Comparison of ENCODE assay signal across 15 cellular contexts in the genomic region with DNA sequence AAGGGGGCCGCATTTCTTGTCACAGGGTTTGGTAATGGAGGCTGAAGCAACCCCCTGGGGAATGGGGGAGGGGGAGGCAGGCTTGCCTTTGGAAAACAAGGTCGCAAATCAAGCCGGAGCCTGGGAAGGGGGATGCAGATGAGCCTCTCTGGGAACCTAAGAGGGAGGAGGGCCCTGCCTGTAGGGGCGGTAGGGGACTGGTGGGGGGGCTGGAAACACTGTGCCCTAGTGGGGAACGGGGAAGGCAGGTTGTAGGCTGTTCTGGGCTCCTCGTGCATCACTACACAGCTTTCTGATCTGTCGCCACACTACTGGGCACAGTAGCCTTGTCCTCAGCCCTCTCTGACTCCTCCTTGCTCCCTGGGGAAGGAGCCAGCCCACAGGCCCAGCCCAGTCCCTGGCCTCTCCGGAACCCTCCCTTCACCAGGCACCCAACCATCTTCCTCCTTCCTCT.
DNase-seq lines count a peak whose midpoint lies in the region; ATAC-seq lines count a peak whose summit lies in the region.
"Had no signal": no experiment of that assay in that cellular context is flagged by ENCODE, and none has a peak within 500 bp of the region (broad histone marks: within the 10 kb centered on the region; RNA-seq: fewer than 3 reads in every experiment).

No MANE protein-coding gene starts in this region.

- in situ Hi-C loops in KBM-7 (cut with MboI; ENCODE audit: low pct_unique_long_range_greater_than_20kb, low sequenced_read_pairs), result no loop called here

- H3K36me3 ChIP-seq in ES-I3 (ENCODE audit: insufficient read depth, low read length), result no peaks in the 10 kb centered on the region
- H3K36me3 ChIP-seq: neutrophil had no signal

- no peaks in the 10 kb centered on the region for H3K9me3 ChIP-seq in ES-I3 (ENCODE audit: control insufficient read depth, insufficient read depth, low read length)
- H3K9me3 ChIP-seq: neutrophil had no signal

- DNase-seq in KBM-7 (peak; percentile 15), amniotic epithelial cell (ENCODE audit: low read depth) (peak; percentile 25), mesenteric fat pad (ENCODE audit: low spot score) (peak; percentile 55), A172 (ENCODE audit: low spot score) (no peak), islet precursor cell (no peak)
- no peak for DNase-seq in stimulated activated CD4-positive, alpha-beta T cell treated with anti-CD3 and anti-CD28 coated beads, Interleukin-4, amount 100 ng/mL, for 4 hours
- DNase-seq: activated CD8-positive, alpha-beta T cell treated with anti-CD3 and anti-CD28 coated beads for 36 hours; activated T-cell treated with anti-CD3 and anti-CD28 coated beads, Interleukin-2, amount 50 U/mL, for 72 hours; hypothalamus; NCI-H2029; stimulated activated CD4-positive, alpha-beta T cell treated with anti-CD3 and anti-CD28 coated beads, Interleukin-2, amount 100 ng/mL, for 48 hours; T1000 had no signal

- H3K9ac ChIP-seq in ES-I3 (ENCODE audit: low read depth, low read length), result peak overlapping the region; percentile 34; the same call in 1 of the 2 replicates

- ATAC-seq in GM21447 (IDR thresholded peaks at IDR 0.05; ENCODE audit: unreplicated experiment), result no peak
- ATAC-seq: activated CD8-positive, alpha-beta T cell treated with anti-CD3 and anti-CD28 coated beads for 36 hours; activated T-cell treated with anti-CD3 and anti-CD28 coated beads, Interleukin-2, amount 50 U/mL, for 72 hours had no signal

- H3K4me1 ChIP-seq in ES-I3 (ENCODE audit: insufficient read depth, low read length), result peaks cover 8% of the 10 kb centered on the region

Comparison
In these comparisons a context has a peak if more than half of its experiments do, and no peak if none do; other contexts are left out.
1. DNase-seq: peak in KBM-7 (single experiment), amniotic epithelial cell (single experiment) and mesenteric fat pad (single experiment); none in stimulated activated CD4-positive, alpha-beta T cell treated with anti-CD3 and anti-CD28 coated beads, Interleukin-4, amount 100 ng/mL, for 4 hours (0 of 2), A172 (single experiment) and islet precursor cell (single experiment).